Comparison of ENCODE assay signal across 11 cellular contexts in the genomic region with DNA sequence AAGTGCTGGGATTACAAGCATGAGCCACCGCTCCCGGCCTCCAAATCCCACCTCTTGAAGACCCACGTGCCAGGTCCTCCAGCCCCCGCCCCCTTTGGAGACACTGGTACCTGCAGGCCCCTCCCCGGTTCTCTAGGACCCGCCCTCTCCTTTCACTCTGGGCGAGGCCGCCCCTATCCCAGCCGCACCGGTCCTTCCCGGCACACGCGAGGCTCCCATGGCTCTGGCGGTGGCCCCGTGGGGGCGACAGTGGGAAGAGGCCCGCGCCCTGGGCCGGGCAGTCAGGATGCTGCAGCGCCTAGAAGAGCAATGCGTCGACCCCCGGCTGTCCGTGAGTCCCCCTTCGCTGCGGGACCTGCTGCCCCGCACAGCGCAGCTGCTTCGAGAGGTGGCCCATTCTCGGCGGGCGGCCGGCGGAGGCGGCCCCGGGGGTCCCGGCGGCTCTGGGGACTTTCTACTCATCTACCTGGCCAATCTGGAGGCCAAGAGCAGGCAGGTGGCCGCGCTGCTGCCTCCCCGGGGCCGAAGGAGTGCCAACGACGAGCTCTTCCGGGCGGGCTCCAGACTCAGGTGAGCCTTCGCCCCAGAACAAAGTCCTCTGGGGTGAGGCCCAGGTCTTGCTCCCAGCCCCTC. TPM values are rescaled to one million over a fixed set of nuclear protein-coding genes. Genes with fewer than 3 reads are reported as not detected.
DNase-seq lines count a peak whose midpoint lies in the region; ATAC-seq and TF ChIP-seq lines count a peak whose summit lies in the region.
"Had no signal": no experiment of that assay in that cellular context is flagged by ENCODE, and none has a peak within 500 bp of the region (broad histone marks: within the 10 kb centered on the region; RNA-seq: fewer than 3 reads in every experiment).

TSS of gene CBLC (plus strand) at position 176 of the 633 bp plus-strand sequence. CDS start at position 218, 42 bp downstream.

- peak within 1 kb of the TSS; percentile 81 for H3K27ac ChIP-seq in muscle layer of duodenum (ENCODE audit: low read length)
- H3K27ac ChIP-seq in gastrocnemius medialis: no peak within 1 kb of the TSS

- no peak for TF ChIP-seq CTCF in gastrocnemius medialis (IDR thresholded peaks at IDR 0.05 in 4 of 5, conservative IDR thresholded peaks at IDR 0.05 in 1 of 5)

- ATAC-seq in gastrocnemius medialis: no peak

- H3K4me3 ChIP-seq in muscle layer of duodenum (ENCODE audit: low read depth in 1 of 2, low read length in 2 of 2): no peak within 1 kb of the TSS
- H3K4me3 ChIP-seq in gastrocnemius medialis: no peak within 1 kb of the TSS

- intact Hi-C loops in gastrocnemius medialis (cut with DNase I; ENCODE audit: low total_unique reads): no loop called here

- H3K9me3 ChIP-seq in muscle layer of duodenum (ENCODE audit: control insufficient read depth in 1 of 2, low read length in 2 of 2) (no peaks in the 10 kb centered on the region), gastrocnemius medialis (no peaks in the 10 kb centered on the region)

- no peak for TF ChIP-seq POLR2A in gastrocnemius medialis (IDR thresholded peaks at IDR 0.05)

- peaks cover 0 to 5% of the 10 kb centered on the region in 2 donors for H3K4me1 ChIP-seq in muscle layer of duodenum (ENCODE audit: control insufficient read depth in 1 of 2, insufficient read depth in 2 of 2, low read length in 2 of 2)
- H3K4me1 ChIP-seq in gastrocnemius medialis: peaks cover 3% of the 10 kb centered on the region in 2 donors

- DNase-seq in DMS153 treated with DMSO at 0.1 percent for 48 hours (lab: John Stamatoyannopoulos, UW; ENCODE audit: unreplicated experiment): peak; percentile 43
- peak; percentile 71 to 87 for DNase-seq in NCI-H1930 (lab: John Stamatoyannopoulos, UW)
- peak; percentile 77 for DNase-seq in ecto neural progenitor cell (ENCODE audit: low spot score)
- DNase-seq in hepatic stellate cell (ENCODE audit: low spot score): no peak
- DNase-seq in gastrocnemius medialis: no peak
- no peak for DNase-seq in NOMO-1 (lab: John Stamatoyannopoulos, UW; ENCODE audit: unreplicated experiment in 2 of 2)
- no peak for DNase-seq in SK-N-DZ (ENCODE audit: low spot score)
- DNase-seq: cortex of kidney, nucleus accumbens had no signal

- H3K27me3 ChIP-seq in muscle layer of duodenum (ENCODE audit: low read depth, low read length) (no peaks in the 10 kb centered on the region), gastrocnemius medialis (no peaks in the 10 kb centered on the region)

- in situ Hi-C loops in gastrocnemius medialis (cut with MboI; ENCODE audit: low sequenced_read_pairs in 4 of 4): no loop called here

- H3K36me3 ChIP-seq in muscle layer of duodenum (ENCODE audit: control insufficient read depth in 1 of 2, insufficient read depth in 2 of 2, low read length in 2 of 2) (no peaks in the 10 kb centered on the region), gastrocnemius medialis (no peaks in the 10 kb centered on the region)

RNA-seq across cellular contexts. Expression of gene CBLC, which starts in this region (rescaled TPM):
- under 1 TPM in 1 of 4 donors, not detected in 3; 0.49 TPM for total RNA-seq in gastrocnemius medialis
- not detected in 2 replicates for polyA plus RNA-seq in SK-N-DZ (2014; cell fraction: cytosol; rRNA removed)
- not detected in 2 replicates for polyA plus RNA-seq in SK-N-DZ (2014; cell fraction: nucleus; rRNA removed)
- total RNA-seq: Daoy had no signal

Comparison
In these comparisons a context has a peak if more than half of its experiments do, and no peak if none do; other contexts are left out.
1. DNase-seq: peak in DMS153 treated with DMSO at 0.1 percent for 48 hours (single experiment), NCI-H1930 (2 of 2) and ecto neural progenitor cell (single experiment); none in hepatic stellate cell (single experiment), gastrocnemius medialis (0 of 2), NOMO-1 (0 of 2) and SK-N-DZ (single experiment).